ENCODE assay signal across 14 cellular contexts in the genomic region with DNA sequence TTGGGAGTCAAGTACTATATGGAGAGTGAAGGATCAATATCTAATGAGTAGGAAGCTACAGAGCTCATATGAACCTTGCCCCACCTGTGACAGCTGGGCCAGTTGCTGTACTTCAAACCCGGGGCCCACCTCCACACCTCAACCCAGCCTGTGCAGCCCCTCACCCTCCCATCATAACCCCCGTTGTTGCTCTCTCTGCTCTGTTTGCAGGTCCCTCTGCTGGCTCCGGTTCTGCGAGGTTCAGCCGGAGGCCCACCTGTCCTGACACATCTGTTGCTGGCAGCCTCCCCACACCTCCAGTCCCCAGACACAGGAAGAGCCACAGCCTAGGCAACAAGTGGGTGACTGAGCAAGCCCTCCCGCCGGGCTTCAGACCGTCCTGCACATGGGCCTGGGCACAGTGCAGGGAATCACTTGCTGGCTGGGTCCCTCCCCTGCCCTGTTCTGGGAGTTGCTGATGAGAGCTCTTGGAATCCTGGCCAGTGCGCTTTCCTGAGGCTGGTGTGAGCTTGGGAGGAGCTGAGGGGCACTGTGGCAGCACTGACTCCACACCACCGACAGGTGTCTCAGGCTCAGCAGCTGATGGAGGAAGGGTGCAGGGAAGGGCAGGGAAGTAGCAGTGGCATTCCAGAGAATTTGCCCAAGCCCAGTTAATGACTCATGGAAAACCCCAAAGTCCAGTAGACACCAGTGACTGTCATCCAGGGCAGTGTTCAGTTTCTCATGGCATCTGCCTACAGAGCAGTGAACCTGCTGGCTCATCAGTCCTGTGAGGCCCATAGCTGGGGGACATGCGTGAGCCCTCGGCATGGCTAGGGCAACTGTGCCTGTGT.
DNase-seq lines count a peak whose midpoint lies in the region; ATAC-seq, FAIRE-seq and TF ChIP-seq lines count a peak whose summit lies in the region.
"Had no signal": no experiment of that assay in that cellular context is flagged by ENCODE, and none has a peak within 500 bp of the region (broad histone marks: within the 10 kb centered on the region; RNA-seq: fewer than 3 reads in every experiment).

No MANE protein-coding gene starts in this region.

- H3K27me3 Mint-ChIP-seq in HFFc6 (ENCODE audit: insufficient read depth), result peaks cover 14% of the 10 kb centered on the region
- H3K27me3 Mint-ChIP-seq in activated naive CD4-positive, alpha-beta T cell treated with anti-CD3 and anti-CD28 coated beads for 36 hours (ENCODE audit: low read depth), result peaks cover 9% of the 10 kb centered on the region
- H3K27me3 Mint-ChIP-seq: naive B cell had no signal

- H3K9me3 Mint-ChIP-seq in HFFc6, result no peaks in the 10 kb centered on the region
- no peaks in the 10 kb centered on the region for H3K9me3 Mint-ChIP-seq in activated naive CD4-positive, alpha-beta T cell treated with anti-CD3 and anti-CD28 coated beads for 36 hours
- H3K9me3 Mint-ChIP-seq: naive B cell had no signal

- ATAC-seq in K562 (peak; percentile 27; the same call in 1 of the 3 replicates), HepG2 (peak; percentile 87), HG02610 (IDR thresholded peaks at IDR 0.05; ENCODE audit: unreplicated experiment) (no peak)

- H3K36me3 Mint-ChIP-seq in HFFc6 (ENCODE audit: low read depth), result no peaks in the 10 kb centered on the region
- no peaks in the 10 kb centered on the region for H3K36me3 Mint-ChIP-seq in activated naive CD4-positive, alpha-beta T cell treated with anti-CD3 and anti-CD28 coated beads for 36 hours (ENCODE audit: low read depth)
- H3K36me3 Mint-ChIP-seq: naive B cell had no signal

- intact Hi-C loops in K562 (cut with micrococcal nuclease) (no loop called here), HepG2 (cut with micrococcal nuclease; ENCODE audit: unreplicated experiment) (loop anchor here (1.0 kb wide), 1 partner anchor 36 kb away; no protein-coding TSS in a partner anchor)
- intact Hi-C loops in activated naive CD4-positive, alpha-beta T cell treated with anti-CD3 and anti-CD28 coated beads for 36 hours (cut with micrococcal nuclease), result no loop called here

- no peak overlapping the region for H3K9ac ChIP-seq in K562 (ENCODE audit: insufficient read depth in 1 of 2, low read depth in 2 of 2, low read length in 2 of 2)
- H3K9ac ChIP-seq in HepG2 (ENCODE audit: insufficient read depth, low read depth, low read length), result no peak overlapping the region

- no peak overlapping the region for H2AFZ ChIP-seq in K562 (ENCODE audit: low read depth, low read length)
- no peak overlapping the region for H2AFZ ChIP-seq in HepG2 (ENCODE audit: low read length)

- DNase-seq in AG04450 (ENCODE audit: low read depth, low spot score) (no peak), HFFc6 (peak; percentile 63), K562 (ENCODE audit: extremely low read depth in 1 of 4, low spot score in 3 of 4) (peak in 1 of 4 experiments; percentile 27), HepG2 (ENCODE audit: low spot score) (peak; percentile 79), NCI-H345 (lab: John Stamatoyannopoulos, UW) (no peak), CD1c-positive myeloid dendritic cell (ENCODE audit: extremely low spot score) (no peak)
- DNase-seq in activated naive CD4-positive, alpha-beta T cell treated with anti-CD3 and anti-CD28 coated beads for 36 hours, result no peak
- DNase-seq: activated CD8-positive, alpha-beta memory T cell treated with anti-CD3 and anti-CD28 coated beads, Interleukin-2, amount 50 U/mL, for 48 hours; hippocampal formation; naive B cell; NCI-H510A treated with DMSO at 0.1 percent for 48 hours; uterus had no signal

- H4K20me1 ChIP-seq in K562 (replicated peaks; ENCODE audit: control insufficient read depth, insufficient read depth, low read length) (peaks cover 7% of the 10 kb centered on the region), HepG2 (ENCODE audit: insufficient read depth, low read length) (no peaks in the 10 kb centered on the region)

- 2% methylated on average over 9 of the region's 12 CpGs for WGBS in K562 (ENCODE audit: insufficient coverage, low coverage, missing lambda C conversion rate)
- WGBS in HepG2 (ENCODE audit: low lambda C conversion rate), result 43% methylated on average over 9 of the region's 12 CpGs

- peaks cover 15% of the 10 kb centered on the region for H3K4me1 Mint-ChIP-seq in HFFc6 (ENCODE audit: low read depth)
- H3K4me1 Mint-ChIP-seq in activated naive CD4-positive, alpha-beta T cell treated with anti-CD3 and anti-CD28 coated beads for 36 hours (ENCODE audit: low read depth), result peaks cover 2% of the 10 kb centered on the region

- no peaks in the 10 kb centered on the region for H3K9me1 ChIP-seq in K562 (ENCODE audit: control insufficient read depth, insufficient read depth, low read length)

- H3K79me2 ChIP-seq in K562 (ENCODE audit: control insufficient read depth, insufficient read depth, low read length) (no peaks in the 10 kb centered on the region), HepG2 (ENCODE audit: insufficient read depth, low read length) (no peaks in the 10 kb centered on the region)

- in situ Hi-C loops in K562 (cut with MboI), result no loop called here
- in situ Hi-C loops in HepG2 (cut with HindIII; ENCODE audit: extremely low pct_ligation_motif_present, low pct_unique_long_range_greater_than_20kb), result loop anchor here (10.0 kb wide), 1 partner anchor 230 kb away; no protein-coding TSS in a partner anchor

- TF ChIP-seq RAD21 in K562 (CRISPR knock-in tag; conservative IDR thresholded peaks at IDR 0.05 in 1 of 2, IDR thresholded peaks at IDR 0.05 in 1 of 2), result no peak; a peak in 1 of 4 replicates
- TF ChIP-seq RAD21 in HepG2 (CRISPR knock-in tag; IDR thresholded peaks at IDR 0.05), result 0 out of 2 replicates have a peak, but pooled peaks have one; percentile 18

- no peaks in the 10 kb centered on the region for H3K27me3 ChIP-seq in AG04450 (ENCODE audit: control insufficient read depth, insufficient read depth, low read length)
- H3K27me3 ChIP-seq in K562 (ENCODE audit: control insufficient read depth in 2 of 2, insufficient read depth in 2 of 2, low read length in 2 of 2), result peaks cover 2 to 55% of the 10 kb centered on the region in 2 experiments; a peak in 3 of 5 replicates
- no peaks in the 10 kb centered on the region for H3K27me3 ChIP-seq in HepG2 (ENCODE audit: control insufficient read depth in 1 of 2, insufficient read depth in 2 of 2, low read length in 2 of 2)
- H3K27me3 ChIP-seq: uterus had no signal

- H3K27ac ChIP-seq in AG04450 (ENCODE audit: low read depth, low read length) (no peak overlapping the region), K562 (ENCODE audit: extremely low read depth, low read depth, low read length) (no peak overlapping the region), HepG2 (ENCODE audit: extremely low read length, insufficient read depth, low read length) (no peak overlapping the region)
- H3K27ac ChIP-seq: C4-2B, uterus had no signal

- TF ChIP-seq EP300 in K562 (IDR thresholded peaks at IDR 0.05; ENCODE audit: low read length) (no peak), HepG2 (IDR thresholded peaks at IDR 0.05; ENCODE audit: low read depth in 2 of 2, low read length in 2 of 2) (peak in 1 of 2 experiments; percentile 30; a peak in 1 of 4 replicates), HepG2 (CRISPR knock-in tag; IDR thresholded peaks at IDR 0.05; ENCODE audit: borderline replicate concordance) (no peak)

- no peak overlapping the region for H3K27ac Mint-ChIP-seq in HFFc6
- no peak overlapping the region for H3K27ac Mint-ChIP-seq in activated naive CD4-positive, alpha-beta T cell treated with anti-CD3 and anti-CD28 coated beads for 36 hours

- H3K9me3 ChIP-seq in AG04450 (ENCODE audit: control insufficient read depth, insufficient read depth, low read length), result no peaks in the 10 kb centered on the region; the same call in 1 of the 2 replicates
- H3K9me3 ChIP-seq in K562 (replicated peaks; ENCODE audit: control insufficient read depth, insufficient read depth, low read depth, low read length), result no peaks in the 10 kb centered on the region
- no peaks in the 10 kb centered on the region for H3K9me3 ChIP-seq in HepG2 (ENCODE audit: low read length)
- H3K9me3 ChIP-seq: uterus had no signal

- CTCF ChIA-PET in AG04450 (lab: Charles Lee), result interaction anchor here (0.9 kb wide), 1 partner anchor 49 kb away, joined by 3 read pairs; no protein-coding TSS in a partner anchor
- CTCF ChIA-PET in K562 (lab: Yijun Ruan, JAX; ENCODE audit: low intra/inter-chr PET ratio), result no interaction called here
- CTCF ChIA-PET in HepG2 (lab: Yijun Ruan, JAX; ENCODE audit: low intra/inter-chr PET ratio, low total read pairs), result no interaction called here
- CTCF ChIA-PET in activated naive CD4-positive, alpha-beta T cell treated with anti-CD3 and anti-CD28 coated beads for 36 hours (lab: Charles Lee), result no interaction called here

- 0 out of 2 replicates have a peak, but pooled peaks have one; percentile 21 for TF ChIP-seq CTCF in AG04450 (IDR thresholded peaks at IDR 0.05; ENCODE audit: low read depth, low read length)
- peak; percentile 8; the same call in 1 of the 2 replicates for TF ChIP-seq CTCF in HFFc6 (IDR thresholded peaks at IDR 0.05)
- peak; percentile 12 to 29 (median 16); a peak in 2 of 6 replicates for TF ChIP-seq CTCF in K562 (IDR thresholded peaks at IDR 0.05 in 2 of 3, conservative IDR thresholded peaks at IDR 0.05 in 1 of 3; ENCODE audit: insufficient read depth in 2 of 3, low read depth in 1 of 3, low read length in 3 of 3)
- peak; percentile 67 for TF ChIP-seq CTCF in HepG2 (CRISPR knock-in tag; IDR thresholded peaks at IDR 0.05)

- H3K4me3 ChIP-seq in AG04450 (ENCODE audit: low read depth, low read length) (no peak overlapping the region), K562 (no peak overlapping the region), HepG2 (replicated peaks in 1 of 3; ENCODE audit: insufficient read depth in 1 of 3, low read depth in 2 of 3, low read length in 3 of 3) (peak overlapping the region in 1 of 3 experiments; percentile 12; a peak in 1 of 6 replicates)
- H3K4me3 ChIP-seq: uterus had no signal

- FAIRE-seq in K562 (lab: Jason Lieb, UNC), result no peak
- FAIRE-seq in HepG2 (lab: Jason Lieb, UNC), result peak; percentile 74

- H3K4me2 ChIP-seq in K562 (ENCODE audit: insufficient read depth, low read length), result no peak overlapping the region
- peak overlapping the region; percentile 18; the same call in 1 of the 2 replicates for H3K4me2 ChIP-seq in HepG2 (ENCODE audit: low read depth, low read length)

- H3K4me1 ChIP-seq in K562 (replicated peaks in 1 of 2; ENCODE audit: control insufficient read depth in 2 of 2, insufficient read depth in 2 of 2, low read length in 2 of 2) (peaks cover 0 to 7% of the 10 kb centered on the region in 2 experiments; a peak in 1 of 5 replicates), HepG2 (ENCODE audit: insufficient read depth, low read length) (peaks cover 55% of the 10 kb centered on the region)

- BruUV-seq in K562 (replicated peaks; lab: Mats Ljungman, UMichigan) (no TSS peak), HepG2 (replicated peaks; lab: Mats Ljungman, UMichigan) (no TSS peak)

- POLR2A ChIA-PET in AG04450 (lab: Yijun Ruan, JAX), result no interaction called here
- POLR2A ChIA-PET in K562 (lab: Yijun Ruan, JAX), result interaction anchor here (0.6 to 0.9 kb wide), 3 partner anchors 10 to 490 kb away, joined by 3 to 4 read pairs (median 3); no protein-coding TSS in a partner anchor
- POLR2A ChIA-PET in HepG2 (lab: Yijun Ruan, JAX), result interaction anchor here (1.9 kb wide), 1 partner anchor 29 kb away, joined by 4 read pairs; no protein-coding TSS in a partner anchor

- TF ChIP-seq POLR2A in K562 (conservative IDR thresholded peaks at IDR 0.05) (no peak), HepG2 (IDR thresholded peaks at IDR 0.05; ENCODE audit: insufficient read depth in 1 of 2, low read depth in 2 of 2, low read length in 2 of 2) (no peak)

- H3K4me3 Mint-ChIP-seq in HFFc6, result no peak overlapping the region
- no peak overlapping the region for H3K4me3 Mint-ChIP-seq in activated naive CD4-positive, alpha-beta T cell treated with anti-CD3 and anti-CD28 coated beads for 36 hours

- H3K36me3 ChIP-seq in K562 (ENCODE audit: control insufficient read depth, insufficient read depth, low read length), result no peaks in the 10 kb centered on the region
- no peaks in the 10 kb centered on the region for H3K36me3 ChIP-seq in HepG2 (replicated peaks in 1 of 2; ENCODE audit: control insufficient read depth in 1 of 2, insufficient read depth in 2 of 2, low read length in 2 of 2)
- H3K36me3 ChIP-seq: uterus had no signal

Comparison
In these comparisons a context has a peak if more than half of its experiments do, and no peak if none do; other contexts are left out.
1. DNase-seq: peak in HFFc6 (single experiment) and HepG2 (single experiment); none in AG04450 (single experiment), NCI-H345 (single experiment), CD1c-positive myeloid dendritic cell (single experiment) and activated naive CD4-positive, alpha-beta T cell treated with anti-CD3 and anti-CD28 coated beads for 36 hours (single experiment).
2. CTCF ChIP-seq: peak in every context shown above with its lines; median percentile 67 in HepG2; 21 in AG04450; 16 in K562; 8 in HFFc6.